ENCODE assay signal across 15 cellular contexts in the genomic region with DNA sequence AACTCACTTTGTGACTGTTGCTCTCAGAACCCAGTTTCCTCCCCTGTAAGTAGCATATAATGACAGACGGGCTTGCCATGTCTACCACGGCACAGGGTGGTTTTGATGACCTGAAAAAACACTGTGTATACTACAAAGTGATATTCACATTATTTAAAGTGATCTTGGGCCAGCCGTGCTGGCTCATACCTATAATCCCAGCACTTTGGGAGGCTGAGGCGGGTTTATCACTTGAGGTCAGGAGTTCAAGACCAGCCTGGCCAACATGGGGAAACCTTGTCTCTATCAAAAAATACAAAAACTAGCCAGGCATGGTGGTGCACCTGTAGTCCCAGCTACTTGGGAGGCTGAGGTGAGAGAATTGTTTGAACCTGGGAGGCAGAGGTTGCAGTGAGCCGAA. TPM values are rescaled to one million over a fixed set of nuclear protein-coding genes. Genes with fewer than 3 reads are reported as not detected.
"Had no signal": no experiment of that assay in that cellular context is flagged by ENCODE, and none has a peak within 500 bp of the region (broad histone marks: within the 10 kb centered on the region; RNA-seq: fewer than 3 reads in every experiment).

No MANE protein-coding gene starts in this region.

RNA-seq across cellular contexts. Expression of a gene that starts 38.7 kb away (rescaled TPM):
- total RNA-seq: esophagus mucosa, fibroblast of lung, frontal cortex, glomerular endothelial cell, heart left ventricle, kidney epithelial cell, left colon, left ventricle myocardium superior, right lobe of liver, temporal lobe, uterus had no signal
- polyA plus RNA-seq: fibroblast of lung, heart left ventricle, lung, psoas muscle had no signal

RNA-seq across cellular contexts. Expression of a gene that starts 58.0 kb away (rescaled TPM):
- total RNA-seq: fibroblast of lung, frontal cortex, glomerular endothelial cell, kidney epithelial cell, left colon, left ventricle myocardium superior, osteoblast, right lobe of liver, skeletal muscle tissue, temporal lobe, uterus had no signal
- polyA plus RNA-seq: fibroblast of lung, heart left ventricle had no signal
